16 cellular contexts compared by ENCODE assay signal in the genomic region with DNA sequence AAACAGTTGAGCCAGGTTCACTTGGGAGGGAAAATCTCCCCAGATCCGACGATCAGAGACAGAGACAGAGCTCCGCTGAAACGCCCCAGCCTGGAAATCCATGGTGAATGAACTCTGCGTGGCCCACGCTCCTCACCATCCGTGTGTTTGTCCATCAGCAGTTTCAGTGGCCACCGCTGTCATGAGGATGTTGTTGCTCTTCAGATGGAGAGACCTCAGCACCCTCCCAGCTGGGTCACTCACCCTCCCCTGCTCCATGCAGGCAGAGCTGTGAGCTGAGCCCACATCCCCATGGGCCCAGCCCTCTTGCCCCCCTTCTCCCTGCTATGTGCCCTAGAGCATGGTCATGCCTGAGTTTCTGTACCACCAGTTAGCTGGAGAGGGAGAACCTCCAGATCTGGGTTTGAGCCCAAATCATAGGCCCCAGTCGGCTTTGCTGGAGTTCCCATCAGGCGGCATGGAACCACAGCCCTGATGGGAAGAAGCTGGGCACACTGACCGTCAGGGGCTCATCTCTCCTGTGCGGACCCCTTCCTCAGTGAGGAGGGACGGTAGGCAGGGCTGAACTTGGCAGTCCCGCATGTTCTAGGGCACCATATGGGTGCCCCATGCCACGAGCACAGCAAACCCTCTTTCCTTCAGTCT.
"Had no signal": no experiment of that assay in that cellular context is flagged by ENCODE, and none has a peak within 500 bp of the region (broad histone marks: within the 10 kb centered on the region; RNA-seq: fewer than 3 reads in every experiment).

No MANE protein-coding gene starts in this region.

- FAIRE-seq: islet of Langerhans had no signal

- H2AFZ ChIP-seq: parathyroid adenoma had no signal

- DNase-seq: activated CD4-positive, alpha-beta T cell treated with anti-CD3 and anti-CD28 coated beads for 36 hours; colonic mucosa; effector CD4-positive, alpha-beta T cell; foreskin melanocyte; retina; stimulated activated CD4-positive, alpha-beta T cell treated with anti-CD3 and anti-CD28 coated beads, Interleukin-1b, Interleukin-23, amount 100 ng/mL, for 48 hours; T-helper 9 cell; trophoblast cell had no signal

- H3K79me2 ChIP-seq: parathyroid adenoma had no signal

- H3K27me3 Mint-ChIP-seq: activated CD4-positive, alpha-beta T cell treated with anti-CD3 and anti-CD28 coated beads for 36 hours had no signal

- H3K27ac ChIP-seq: cardiac muscle cell, colonic mucosa, heart right ventricle, parathyroid adenoma had no signal

- H3K9me3 ChIP-seq: colonic mucosa, heart right ventricle had no signal

- H3K27me3 ChIP-seq: cardiac muscle cell, colonic mucosa had no signal

- H3K4me1 ChIP-seq: colonic mucosa, parathyroid adenoma had no signal

- H3K27ac Mint-ChIP-seq: activated CD4-positive, alpha-beta T cell treated with anti-CD3 and anti-CD28 coated beads for 36 hours; memory B cell; stimulated activated memory B cell treated with anti-CD40 and anti-IgM and Interleukin-4, amounts not matched to agents 10 μg/mL and 1 μg/mL and 100 μg/mL, for 72 hours had no signal

- H3K36me3 Mint-ChIP-seq: memory B cell; stimulated activated memory B cell treated with anti-CD40 and anti-IgM and Interleukin-4, amounts not matched to agents 10 μg/mL and 1 μg/mL and 100 μg/mL, for 72 hours had no signal

- H3K9me3 Mint-ChIP-seq: memory B cell; neural crest cell; stimulated activated memory B cell treated with anti-CD40 and anti-IgM and Interleukin-4, amounts not matched to agents 10 μg/mL and 1 μg/mL and 100 μg/mL, for 72 hours had no signal

- H3K4me3 Mint-ChIP-seq: activated CD4-positive, alpha-beta T cell treated with anti-CD3 and anti-CD28 coated beads for 36 hours; neural crest cell; stimulated activated memory B cell treated with anti-CD40 and anti-IgM and Interleukin-4, amounts not matched to agents 10 μg/mL and 1 μg/mL and 100 μg/mL, for 72 hours had no signal

- H3K9ac ChIP-seq: parathyroid adenoma had no signal

- ATAC-seq: activated CD4-positive, alpha-beta T cell treated with anti-CD3 and anti-CD28 coated beads for 36 hours; heart right ventricle; left lobe of liver; stimulated activated memory B cell treated with anti-CD40 and anti-IgM and Interleukin-4, amounts not matched to agents 10 μg/mL and 1 μg/mL and 100 μg/mL, for 72 hours had no signal

- H3K4me3 ChIP-seq: cardiac muscle cell, colonic mucosa, heart right ventricle had no signal

- H3K4me1 Mint-ChIP-seq: activated CD4-positive, alpha-beta T cell treated with anti-CD3 and anti-CD28 coated beads for 36 hours had no signal

- H3K36me3 ChIP-seq: cardiac muscle cell, colonic mucosa, heart right ventricle had no signal
